ENCODE assay signal across 25 cellular contexts in the genomic region with DNA sequence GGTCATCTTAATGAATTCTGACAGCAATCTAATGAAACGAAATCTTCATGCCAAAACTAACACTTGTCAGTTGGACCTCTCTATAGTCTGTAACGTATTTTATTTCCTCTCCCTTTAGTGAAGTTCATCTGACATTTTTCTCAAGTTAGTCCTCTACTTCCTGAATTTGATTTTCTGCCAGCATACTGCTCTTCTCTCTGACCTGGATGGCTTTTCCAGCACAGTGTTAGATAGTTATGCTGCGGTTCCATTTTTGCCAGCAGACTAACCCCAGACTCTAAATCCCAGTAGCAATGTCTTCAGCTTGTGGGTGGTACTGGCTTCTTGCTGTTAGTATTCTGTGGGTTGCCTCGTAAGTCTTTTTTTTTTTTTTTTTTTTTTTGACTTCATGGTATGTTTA.
A peak's percentile ranks its signal among the peaks of the same experiment; 100 is the strongest.
DNase-seq lines count a peak whose midpoint lies in the region; ATAC-seq, FAIRE-seq and TF ChIP-seq lines count a peak whose summit lies in the region.
"Had no signal": no experiment of that assay in that cellular context is flagged by ENCODE, and none has a peak within 500 bp of the region (broad histone marks: within the 10 kb centered on the region; RNA-seq: fewer than 3 reads in every experiment).

No MANE protein-coding gene starts in this region.

- BruUV-seq in PC-9 (replicated peaks; lab: Mats Ljungman, UMichigan) = no TSS peak

- H3K4me3 ChIP-seq in GM23248 (no peak overlapping the region), astrocyte (ENCODE audit: insufficient read depth, low read depth, low read length) (no peak overlapping the region), fibroblast of villous mesenchyme (ENCODE audit: low read depth, low read length) (no peak overlapping the region), PC-9 (no peak overlapping the region)
- H3K4me3 ChIP-seq: cardiac muscle cell had no signal

- H3K9me2 ChIP-seq in GM23248 (ENCODE audit: insufficient read depth) (no peaks in the 10 kb centered on the region), PC-9 (ENCODE audit: insufficient read depth) (no peaks in the 10 kb centered on the region)

- POLR2A ChIA-PET in PC-9 (lab: Charles Lee; ENCODE audit: unreplicated experiment) = no interaction called here

- no peaks in the 10 kb centered on the region for H3K9me3 ChIP-seq in GM23248 (ENCODE audit: low read depth)
- H3K9me3 ChIP-seq in astrocyte (ENCODE audit: insufficient read depth, low read depth, low read length) = no peaks in the 10 kb centered on the region
- no peaks in the 10 kb centered on the region for H3K9me3 ChIP-seq in PC-9 (ENCODE audit: insufficient read depth, low read depth)

- H3F3A ChIP-seq in GM23248 (ENCODE audit: insufficient read depth) (no peaks in the 10 kb centered on the region), PC-9 (ENCODE audit: insufficient read depth, low read depth) (no peaks in the 10 kb centered on the region)

- no peak for TF ChIP-seq CTCF in astrocyte (IDR thresholded peaks at IDR 0.05; ENCODE audit: insufficient read depth, low read depth, low read length)
- TF ChIP-seq CTCF in fibroblast of villous mesenchyme (IDR thresholded peaks at IDR 0.05; ENCODE audit: insufficient read depth, low read depth, low read length) = no peak
- no peak for TF ChIP-seq CTCF in PC-9 (conservative IDR thresholded peaks at IDR 0.05)

- CTCF ChIA-PET in PC-9 (lab: Charles Lee) = no interaction called here

- intact Hi-C loops in PC-9 (cut with micrococcal nuclease; ENCODE audit: unreplicated experiment) = no loop called here

- H3K4me2 ChIP-seq in GM23248 (ENCODE audit: unreplicated experiment) (peak overlapping the region; percentile 8), astrocyte (ENCODE audit: low read length) (peak overlapping the region; percentile 53), PC-9 (no peak overlapping the region)

- 68 to 69% methylated on average over 4 of the region's 4 CpGs for WGBS in GM23248 (ENCODE audit: low coverage in 1 of 2, low lambda C conversion rate in 2 of 2, missing lambda C conversion rate in 2 of 2), 2 experiments

- in situ Hi-C loops in GM23248 (cut with MboI) = no loop called here

- no peak overlapping the region for H3K27ac Mint-ChIP-seq in astrocyte (ENCODE audit: unreplicated experiment)
- H3K27ac Mint-ChIP-seq: activated B cell treated with CpG ODN at 0.5 μM for 24 hours; activated CD4-positive, alpha-beta memory T cell treated with anti-CD3 and anti-CD28 coated beads, Interleukin-2, amount 10 ng/mL, durations not matched to agents 7 days and 5 days; progenitor cell of endocrine pancreas had no signal

- ATAC-seq in GM19328 (IDR thresholded peaks at IDR 0.05; ENCODE audit: unreplicated experiment) = no peak

- peaks cover 2% of the 10 kb centered on the region for H3K9me3 Mint-ChIP-seq in astrocyte (ENCODE audit: unreplicated experiment)
- H3K9me3 Mint-ChIP-seq: activated B cell treated with CpG ODN at 0.5 μM for 24 hours; activated CD4-positive, alpha-beta memory T cell treated with anti-CD3 and anti-CD28 coated beads, Interleukin-2, amount 10 ng/mL, durations not matched to agents 7 days and 5 days had no signal

- H3K36me3 ChIP-seq in GM23248 (ENCODE audit: low read depth) = no peaks in the 10 kb centered on the region
- H3K36me3 ChIP-seq in astrocyte (ENCODE audit: insufficient read depth, low read length) = no peaks in the 10 kb centered on the region
- H3K36me3 ChIP-seq in PC-9 (ENCODE audit: low read depth) = no peaks in the 10 kb centered on the region
- H3K36me3 ChIP-seq: cardiac muscle cell had no signal

- H3K4me3 Mint-ChIP-seq in astrocyte (ENCODE audit: unreplicated experiment) = no peak overlapping the region
- H3K4me3 Mint-ChIP-seq: activated B cell treated with CpG ODN at 0.5 μM for 24 hours; activated CD4-positive, alpha-beta memory T cell treated with anti-CD3 and anti-CD28 coated beads, Interleukin-2, amount 10 ng/mL, durations not matched to agents 7 days and 5 days; CD8-positive, alpha-beta memory T cell had no signal

- no peak overlapping the region for H3K9ac ChIP-seq in GM23248
- H3K9ac ChIP-seq in astrocyte (ENCODE audit: low read length) = no peak overlapping the region

- H4K20me1 ChIP-seq in GM23248 (ENCODE audit: insufficient read depth) = no peaks in the 10 kb centered on the region
- no peaks in the 10 kb centered on the region for H4K20me1 ChIP-seq in astrocyte (ENCODE audit: insufficient read depth, low read length)
- no peaks in the 10 kb centered on the region for H4K20me1 ChIP-seq in PC-9 (ENCODE audit: insufficient read depth)

- peaks cover 2% of the 10 kb centered on the region for H3K36me3 Mint-ChIP-seq in astrocyte (ENCODE audit: low read depth, unreplicated experiment)
- H3K36me3 Mint-ChIP-seq: CD8-positive, alpha-beta memory T cell had no signal

- H2AFZ ChIP-seq in GM23248 (no peak overlapping the region), astrocyte (ENCODE audit: low read depth, low read length) (no peak overlapping the region), PC-9 (no peak overlapping the region)

- H3K4me1 Mint-ChIP-seq in astrocyte (ENCODE audit: low read depth, unreplicated experiment) = peaks cover 2% of the 10 kb centered on the region
- H3K4me1 Mint-ChIP-seq: activated B cell treated with CpG ODN at 0.5 μM for 24 hours; activated CD4-positive, alpha-beta memory T cell treated with anti-CD3 and anti-CD28 coated beads, Interleukin-2, amount 10 ng/mL, durations not matched to agents 7 days and 5 days; CD8-positive, alpha-beta memory T cell had no signal

- H3K27ac ChIP-seq in GM23248 (no peak overlapping the region), astrocyte (ENCODE audit: low read depth, low read length) (no peak overlapping the region), PC-9 (no peak overlapping the region)
- H3K27ac ChIP-seq: cardiac muscle cell, HL-60, RWPE1 had no signal

- no peaks in the 10 kb centered on the region for H3K79me2 ChIP-seq in GM23248 (ENCODE audit: insufficient read depth)
- H3K79me2 ChIP-seq in astrocyte (ENCODE audit: insufficient read depth, low read length) = no peaks in the 10 kb centered on the region
- no peaks in the 10 kb centered on the region for H3K79me2 ChIP-seq in PC-9 (ENCODE audit: low read depth)

- no peaks in the 10 kb centered on the region for H3K27me3 ChIP-seq in GM23248 (replicated peaks; ENCODE audit: insufficient read depth)
- no peaks in the 10 kb centered on the region for H3K27me3 ChIP-seq in astrocyte (ENCODE audit: insufficient read depth, low read length)
- H3K27me3 ChIP-seq in PC-9 (ENCODE audit: insufficient read depth, low read depth) = no peaks in the 10 kb centered on the region
- H3K27me3 ChIP-seq: cardiac muscle cell had no signal

- peak; percentile 82 for FAIRE-seq in astrocyte (lab: Jason Lieb, UNC)
- FAIRE-seq: frontal cortex, GM12892, islet of Langerhans, urothelium cell line had no signal

- DNase-seq in GM23248 = peak; percentile 58
- DNase-seq in astrocyte (ENCODE audit: low read depth) = peak; percentile 78
- peak; percentile 28 for DNase-seq in fibroblast of villous mesenchyme (ENCODE audit: low read depth)
- no peak for DNase-seq in D341Med (ENCODE audit: low spot score)
- no peak for DNase-seq in NCI-H1436 treated with DMSO at 0.1 percent for 48 hours (lab: John Stamatoyannopoulos, UW)
- DNase-seq in PC-9 = no peak
- DNase-seq: activated B cell treated with CpG ODN at 0.5 μM for 24 hours; activated CD4-positive, alpha-beta memory T cell treated with anti-CD3 and anti-CD28 coated beads, Interleukin-2, amount 10 ng/mL, durations not matched to agents 7 days and 5 days; activated gamma-delta T cell; activated T-cell treated with anti-CD3 and anti-CD28 coated beads for 4 hours; CD8-positive, alpha-beta memory T cell; GOT3; hypothalamus; NCI-H1417; NCI-H526; stimulated activated CD4-positive, alpha-beta T cell treated with anti-CD3 and anti-CD28 coated beads, Interleukin-1b, Interleukin-23, amount 100 ng/mL, for 48 hours had no signal

- H3K4me1 ChIP-seq in GM23248 (ENCODE audit: insufficient read depth) (no peaks in the 10 kb centered on the region; the same call in 1 of the 2 replicates), astrocyte (ENCODE audit: insufficient read depth, low read length) (no peaks in the 10 kb centered on the region), PC-9 (replicated peaks; ENCODE audit: insufficient read depth) (no peaks in the 10 kb centered on the region)

- H3K27me3 Mint-ChIP-seq in astrocyte (ENCODE audit: low read depth, unreplicated experiment) = no peaks in the 10 kb centered on the region
- H3K27me3 Mint-ChIP-seq: activated B cell treated with CpG ODN at 0.5 μM for 24 hours; activated CD4-positive, alpha-beta memory T cell treated with anti-CD3 and anti-CD28 coated beads, Interleukin-2, amount 10 ng/mL, durations not matched to agents 7 days and 5 days; CD8-positive, alpha-beta memory T cell; progenitor cell of endocrine pancreas had no signal

Comparison
In these comparisons a context has a peak if more than half of its experiments do, and no peak if none do; other contexts are left out.
1. DNase-seq: peak in GM23248 (single experiment), astrocyte (single experiment) and fibroblast of villous mesenchyme (single experiment); none in D341Med (single experiment), NCI-H1436 treated with DMSO at 0.1 percent for 48 hours (single experiment) and PC-9 (0 of 2).